In the genomic region with DNA sequence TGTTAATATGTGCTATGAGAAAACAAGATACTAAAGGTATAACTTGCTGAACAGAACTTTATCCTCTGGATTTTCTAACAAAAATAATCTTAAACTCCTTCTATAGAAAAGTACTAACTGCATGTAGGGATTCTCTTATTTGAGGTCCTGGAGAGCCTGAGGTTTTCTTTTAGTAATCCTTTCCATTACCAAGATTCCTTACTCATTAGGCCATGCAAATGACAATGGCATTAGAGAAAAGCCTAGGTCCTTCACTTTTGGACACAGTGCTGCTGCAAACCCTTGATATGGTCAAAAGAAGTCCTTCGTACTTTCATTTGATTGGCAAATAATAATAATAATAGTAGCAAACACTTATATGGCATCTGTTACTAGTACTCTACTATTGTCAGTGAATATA, we compare ENCODE assay signal across 21 cellular contexts. TPM values are rescaled to one million over a fixed set of nuclear protein-coding genes. Genes with fewer than 3 reads are reported as not detected.
DNase-seq lines count a peak whose midpoint lies in the region; ATAC-seq, FAIRE-seq and TF ChIP-seq lines count a peak whose summit lies in the region.
"Had no signal": no experiment of that assay in that cellular context is flagged by ENCODE, and none has a peak within 500 bp of the region (broad histone marks: within the 10 kb centered on the region; RNA-seq: fewer than 3 reads in every experiment).

No MANE protein-coding gene starts in this region.

- peaks cover 5% of the 10 kb centered on the region for H3K9me3 Mint-ChIP-seq in neural progenitor cell
- H3K9me3 Mint-ChIP-seq: CD4-positive, alpha-beta memory T cell; HFFc6 had no signal

- no peak for TF ChIP-seq EP300 in suprapubic skin (IDR thresholded peaks at IDR 0.05)

- BruUV-seq in OCI-LY7 (replicated peaks; lab: Mats Ljungman, UMichigan), result no TSS peak

- H2AFZ ChIP-seq in OCI-LY7 (ENCODE audit: low read length) (peak overlapping the region; percentile 71; the same call in 1 of the 2 replicates), neural progenitor cell (replicated peaks) (no peak overlapping the region)

- H3K27me3 ChIP-seq in neural progenitor cell (no peaks in the 10 kb centered on the region), suprapubic skin (no peaks in the 10 kb centered on the region)
- H3K27me3 ChIP-seq: BE2C had no signal

- H3K27me3 Mint-ChIP-seq in neural progenitor cell (ENCODE audit: insufficient read depth, low read depth), result no peaks in the 10 kb centered on the region
- H3K27me3 Mint-ChIP-seq: CD4-positive, alpha-beta memory T cell had no signal

- H3K4me1 ChIP-seq in OCI-LY7 (ENCODE audit: insufficient read depth, low read length, poor library complexity, severe bottlenecking) (peaks cover 21% of the 10 kb centered on the region), neural progenitor cell (peaks cover 14% of the 10 kb centered on the region), suprapubic skin (no peaks in the 10 kb centered on the region)
- H3K4me1 ChIP-seq: BE2C had no signal

- H3K4me3 ChIP-seq in OCI-LY7 (ENCODE audit: low read depth, low read length, poor library complexity, severe bottlenecking), result no peak overlapping the region
- no peak overlapping the region for H3K4me3 ChIP-seq in neural progenitor cell
- no peak overlapping the region for H3K4me3 ChIP-seq in suprapubic skin

- H3K4me2 ChIP-seq in OCI-LY7 (ENCODE audit: low read length) (0 out of 2 replicates have a peak overlapping the region, but pooled peaks have one; percentile 47), neural progenitor cell (peak overlapping the region; percentile 21)

- no peaks in the 10 kb centered on the region for H3K9me2 ChIP-seq in OCI-LY7 (ENCODE audit: insufficient read depth, low read length)

- H4K20me1 ChIP-seq in OCI-LY7 (ENCODE audit: insufficient read depth, low read length) (no peaks in the 10 kb centered on the region), neural progenitor cell (ENCODE audit: low read depth) (no peaks in the 10 kb centered on the region)

- ATAC-seq in GM18498 (IDR thresholded peaks at IDR 0.05; ENCODE audit: unreplicated experiment), result no peak
- ATAC-seq: HepG2 had no signal

- peaks cover 32% of the 10 kb centered on the region for H3K36me3 Mint-ChIP-seq in neural progenitor cell
- H3K36me3 Mint-ChIP-seq: CD4-positive, alpha-beta memory T cell had no signal

- H3K9ac ChIP-seq in neural progenitor cell, result no peak overlapping the region

- POLR2A ChIA-PET in OCI-LY7 (lab: Charles Lee), result interaction anchor here (0.8 kb wide), 1 partner anchor 15 kb away, joined by 3 read pairs; no protein-coding TSS in a partner anchor

- H3K4me1 Mint-ChIP-seq in neural progenitor cell, result peaks cover 8% of the 10 kb centered on the region

- no peak overlapping the region for H3K27ac Mint-ChIP-seq in neural progenitor cell
- H3K27ac Mint-ChIP-seq: CD4-positive, alpha-beta memory T cell; HFFc6 had no signal

- H3K4me3 Mint-ChIP-seq in neural progenitor cell, result no peak overlapping the region
- H3K4me3 Mint-ChIP-seq: CD4-positive, alpha-beta memory T cell; HFFc6 had no signal

- H3K9me3 ChIP-seq in OCI-LY7 (ENCODE audit: low read length), result no peaks in the 10 kb centered on the region
- no peaks in the 10 kb centered on the region for H3K9me3 ChIP-seq in neural progenitor cell (ENCODE audit: low read depth)
- H3K9me3 ChIP-seq in suprapubic skin, result no peaks in the 10 kb centered on the region
- H3K9me3 ChIP-seq: BE2C had no signal

- TF ChIP-seq POLR2A in suprapubic skin (IDR thresholded peaks at IDR 0.05), result no peak

- DNase-seq in OCI-LY7 (ENCODE audit: low spot score) (no peak), dermis blood vessel endothelial cell (peak; percentile 53), neural progenitor cell (ENCODE audit: low spot score) (peak; percentile 26), suprapubic skin (ENCODE audit: low spot score in 2 of 2) (no peak), DMS153 treated with DMSO at 0.1 percent for 48 hours (lab: John Stamatoyannopoulos, UW; ENCODE audit: unreplicated experiment) (no peak), glomerular visceral epithelial cell (ENCODE audit: extremely low spot score) (no peak)
- DNase-seq: BE2C; CD4-positive, alpha-beta memory T cell; COR-L47; DMS153; HCEC 1CT; HFFc6 had no signal

- peaks cover 3% of the 10 kb centered on the region for H3F3A ChIP-seq in neural progenitor cell (ENCODE audit: low read depth)

- TF ChIP-seq CTCF in OCI-LY7 (conservative IDR thresholded peaks at IDR 0.05; ENCODE audit: low read length), result no peak
- no peak for TF ChIP-seq CTCF in neural progenitor cell (IDR thresholded peaks at IDR 0.05)
- no peak for TF ChIP-seq CTCF in suprapubic skin (IDR thresholded peaks at IDR 0.05)

- peak; percentile 95 for FAIRE-seq in G401.6 (lab: Jason Lieb, UNC)
- FAIRE-seq: A204.1, D721Med, HepG2, HTR-8/SVneo had no signal

- intact Hi-C loops in OCI-LY7 (cut with micrococcal nuclease; ENCODE audit: unreplicated experiment), result loop anchor here (5.0 kb wide), 1 partner anchor 741 kb away; no protein-coding TSS in a partner anchor

- H3K27ac ChIP-seq in OCI-LY7 (ENCODE audit: low read depth, low read length, poor library complexity, severe bottlenecking), result no peak overlapping the region
- no peak overlapping the region for H3K27ac ChIP-seq in neural progenitor cell
- no peak overlapping the region for H3K27ac ChIP-seq in suprapubic skin
- H3K27ac ChIP-seq: C4-2B had no signal

- H3K79me2 ChIP-seq in OCI-LY7 (ENCODE audit: insufficient read depth, low read depth, low read length), result no peaks in the 10 kb centered on the region
- H3K79me2 ChIP-seq in neural progenitor cell (ENCODE audit: low read depth), result no peaks in the 10 kb centered on the region

- WGBS in suprapubic skin, result 89% methylated on average over 1 of the region's 1 CpG

- CTCF ChIA-PET in OCI-LY7 (lab: Charles Lee; ENCODE audit: unreplicated experiment), result no interaction called here

- H3K36me3 ChIP-seq in OCI-LY7 (ENCODE audit: insufficient read depth, low read length) (no peaks in the 10 kb centered on the region), neural progenitor cell (no peaks in the 10 kb centered on the region), suprapubic skin (no peaks in the 10 kb centered on the region)
- H3K36me3 ChIP-seq: BE2C had no signal

RNA-seq across cellular contexts. Expression of a gene that starts 3.2 kb away (rescaled TPM):
- total RNA-seq in OCI-LY7 (2014; rRNA removed; shearing (Covaris generic)), result not detected in 2 replicates
- total RNA-seq in OCI-LY7 (2022), result 0.13 TPM in 1 of 2 replicates, not detected in the other
- 2,743 and 3,766 TPM in 2 replicates for total RNA-seq in dermis blood vessel endothelial cell
- 0.37 TPM in 2 replicates for total RNA-seq in neural progenitor cell (ENCODE audit: low replicate concordance)
- total RNA-seq in suprapubic skin, result 10 to 100 TPM in 2 of 4 donors, 1 to 10 TPM in 2; 7.7 to 18.8 (median 10.7) TPM
- total RNA-seq: Daoy, H4, HepG2, HFFc6 had no signal

Comparison
In these comparisons a context has a peak if more than half of its experiments do, and no peak if none do; other contexts are left out.
1. DNase-seq: peak in dermis blood vessel endothelial cell (single experiment) and neural progenitor cell (single experiment); none in OCI-LY7 (single experiment), suprapubic skin (0 of 2), DMS153 treated with DMSO at 0.1 percent for 48 hours (single experiment) and glomerular visceral epithelial cell (single experiment).
2. RNA of a gene that starts 3.2 kb away (total RNA-seq): 2,743 to 3,766 TPM in dermis blood vessel endothelial cell; 7.7 to 18.8 TPM in suprapubic skin, 0.37 TPM in neural progenitor cell and 0.13 TPM in OCI-LY7; every median in the first group is over 100 times any median in the second.